15 cellular contexts compared by ENCODE assay signal in genomic region chr10:77771450-77771849, GRCh38.
DNase-seq lines count a peak whose midpoint lies in the region; ATAC-seq and TF ChIP-seq lines count a peak whose summit lies in the region.
"Had no signal": no experiment of that assay in that cellular context is flagged by ENCODE, and none has a peak within 500 bp of the region (broad histone marks: within the 10 kb centered on the region; RNA-seq: fewer than 3 reads in every experiment).

No MANE protein-coding gene starts in this region.

- H3K27ac ChIP-seq in RWPE2 (ENCODE audit: poor library complexity, severe bottlenecking) (no peak overlapping the region), parathyroid adenoma (peak overlapping the region; percentile 93), Karpas-422 (ENCODE audit: low read length) (no peak overlapping the region)

- TF ChIP-seq CTCF in RWPE2 (IDR thresholded peaks at IDR 0.05; ENCODE audit: poor library complexity, severe bottlenecking) (no peak), parathyroid adenoma (IDR thresholded peaks at IDR 0.05) (no peak)

- H3K79me2 ChIP-seq in parathyroid adenoma (no peaks in the 10 kb centered on the region), Karpas-422 (ENCODE audit: low read length) (no peaks in the 10 kb centered on the region)

- H3K9ac ChIP-seq in parathyroid adenoma (no peak overlapping the region), Karpas-422 (ENCODE audit: low read length) (no peak overlapping the region)

- H3K9me3 ChIP-seq in RWPE2 (ENCODE audit: severe bottlenecking) (no peaks in the 10 kb centered on the region), parathyroid adenoma (ENCODE audit: control insufficient read depth, low read length) (no peaks in the 10 kb centered on the region), Karpas-422 (ENCODE audit: low read length) (no peaks in the 10 kb centered on the region)

- no peak overlapping the region for H3K4me3 ChIP-seq in RWPE2 (ENCODE audit: severe bottlenecking)
- H3K4me3 ChIP-seq in parathyroid adenoma (ENCODE audit: low read depth, low read length), result no peak overlapping the region
- no peak overlapping the region for H3K4me3 ChIP-seq in Karpas-422 (ENCODE audit: low read length)
- H3K4me3 ChIP-seq: GM12878 had no signal

- no peaks in the 10 kb centered on the region for H3K9me2 ChIP-seq in Karpas-422 (replicated peaks; ENCODE audit: insufficient read depth, low read length)

- no peak overlapping the region for H2AFZ ChIP-seq in parathyroid adenoma
- H2AFZ ChIP-seq in Karpas-422 (ENCODE audit: low read length), result no peak overlapping the region

- no peaks in the 10 kb centered on the region for H4K20me1 ChIP-seq in Karpas-422 (ENCODE audit: insufficient read depth, low read depth, low read length)

- no peaks in the 10 kb centered on the region for H3K4me1 ChIP-seq in RWPE2 (ENCODE audit: insufficient read depth, poor library complexity, severe bottlenecking)
- peaks cover 38% of the 10 kb centered on the region for H3K4me1 ChIP-seq in parathyroid adenoma
- no peaks in the 10 kb centered on the region for H3K4me1 ChIP-seq in Karpas-422 (ENCODE audit: low read length)

- DNase-seq in AG08396 (ENCODE audit: low spot score) (peak; percentile 4), RWPE2 (ENCODE audit: low spot score) (no peak), left lobe of liver (ENCODE audit: low spot score) (peak; percentile 19), COLO829 (ENCODE audit: low spot score) (no peak), NCI-H1092 treated with DMSO at 0.1 percent for 48 hours (lab: John Stamatoyannopoulos, UW) (no peak), NCI-H1417 (lab: John Stamatoyannopoulos, UW) (no peak), Karpas-422 (no peak)
- DNase-seq: ACHN; C1 segment of cervical spinal cord; CD4-positive, alpha-beta T cell; DMS79; IMR-90 had no signal

- H3K36me3 ChIP-seq in RWPE2 (ENCODE audit: low read depth) (no peaks in the 10 kb centered on the region), parathyroid adenoma (ENCODE audit: control insufficient read depth, insufficient read depth, low read length) (no peaks in the 10 kb centered on the region), Karpas-422 (ENCODE audit: insufficient read depth, low read length) (no peaks in the 10 kb centered on the region)

- ATAC-seq in RWPE2 (ENCODE audit: low read depth), result peak; percentile 8; the same call in 1 of the 3 replicates
- no peak for ATAC-seq in left lobe of liver
- ATAC-seq: GM12878, HCT116 had no signal

- H3K4me2 ChIP-seq in parathyroid adenoma (ENCODE audit: low read length) (no peak overlapping the region), Karpas-422 (ENCODE audit: low read depth, low read length, poor library complexity, severe bottlenecking) (no peak overlapping the region)

- no peaks in the 10 kb centered on the region for H3K27me3 ChIP-seq in RWPE2 (ENCODE audit: insufficient read depth, poor library complexity, severe bottlenecking)
- no peaks in the 10 kb centered on the region for H3K27me3 ChIP-seq in parathyroid adenoma (ENCODE audit: control insufficient read depth, insufficient read depth, low read length)
- no peaks in the 10 kb centered on the region; the same call in 1 of the 2 replicates for H3K27me3 ChIP-seq in Karpas-422 (ENCODE audit: low read length)

Comparison
In these comparisons a context has a peak if more than half of its experiments do, and no peak if none do; other contexts are left out.
1. DNase-seq: peak in AG08396 (single experiment) and left lobe of liver (single experiment); none in RWPE2 (single experiment), COLO829 (single experiment), NCI-H1092 treated with DMSO at 0.1 percent for 48 hours (single experiment), NCI-H1417 (0 of 3) and Karpas-422 (single experiment).